In genomic region chr11:115585361-115586024, GRCh38 we compare ENCODE assay signal across 16 cellular contexts.
DNase-seq lines count a peak whose midpoint lies in the region; ATAC-seq, FAIRE-seq and TF ChIP-seq lines count a peak whose summit lies in the region.
"Had no signal": no experiment of that assay in that cellular context is flagged by ENCODE, and none has a peak within 500 bp of the region (broad histone marks: within the 10 kb centered on the region; RNA-seq: fewer than 3 reads in every experiment).

No MANE protein-coding gene starts in this region.

- TF ChIP-seq CTCF in GM12865 (IDR thresholded peaks at IDR 0.05; ENCODE audit: insufficient read depth, low read depth, low read length, missing control alignments) = no peak

- ATAC-seq in HG02678 (IDR thresholded peaks at IDR 0.05; ENCODE audit: unreplicated experiment) = peak; percentile 77
- ATAC-seq in HG03378 (IDR thresholded peaks at IDR 0.05; ENCODE audit: unreplicated experiment) = peak; percentile 66
- ATAC-seq: left lung had no signal

- no peak for FAIRE-seq in GM19239 (lab: Jason Lieb, UNC)

- H3K4me3 ChIP-seq in GM12865 (ENCODE audit: low read depth, low read length) = peak overlapping the region; percentile 18; the same call in 1 of the 2 replicates
- H3K4me3 ChIP-seq: breast epithelium, left lung, tibial nerve had no signal

- DNase-seq in GM12865 (ENCODE audit: low read depth) = peak; percentile 91
- DNase-seq in GM19239 (ENCODE audit: insufficient read length, low spot score) = peak; percentile 22
- no peak for DNase-seq in hippocampal formation (lab: John Stamatoyannopoulos, UW)
- no peak for DNase-seq in DMS 273 treated with DMSO at 0.1 percent for 48 hours (lab: John Stamatoyannopoulos, UW)
- no peak for DNase-seq in stimulated activated CD8-positive, alpha-beta memory T cell treated with anti-CD3 and anti-CD28 coated beads, Interleukin-4, amount 100 ng/mL, for 48 hours
- DNase-seq in NOMO-1 (lab: John Stamatoyannopoulos, UW; ENCODE audit: unreplicated experiment in 2 of 2) = no peak
- DNase-seq: activated CD8-positive, alpha-beta memory T cell treated with anti-CD3 and anti-CD28 coated beads, Interleukin-2, amount 50 U/mL, for 4 hours; COR-L47; effector CD4-positive, alpha-beta T cell; GF-D8; left lung; NCI-H2171 treated with DMSO at 0.1 percent for 48 hours had no signal

Comparison
In these comparisons a context has a peak if more than half of its experiments do, and no peak if none do; other contexts are left out.
1. DNase-seq: peak in GM12865 (single experiment) and GM19239 (single experiment); none in hippocampal formation (0 of 2), DMS 273 treated with DMSO at 0.1 percent for 48 hours (single experiment), stimulated activated CD8-positive, alpha-beta memory T cell treated with anti-CD3 and anti-CD28 coated beads, Interleukin-4, amount 100 ng/mL, for 48 hours (single experiment) and NOMO-1 (0 of 2).